Comparison of ENCODE assay signal across 8 cellular contexts in the genomic region with DNA sequence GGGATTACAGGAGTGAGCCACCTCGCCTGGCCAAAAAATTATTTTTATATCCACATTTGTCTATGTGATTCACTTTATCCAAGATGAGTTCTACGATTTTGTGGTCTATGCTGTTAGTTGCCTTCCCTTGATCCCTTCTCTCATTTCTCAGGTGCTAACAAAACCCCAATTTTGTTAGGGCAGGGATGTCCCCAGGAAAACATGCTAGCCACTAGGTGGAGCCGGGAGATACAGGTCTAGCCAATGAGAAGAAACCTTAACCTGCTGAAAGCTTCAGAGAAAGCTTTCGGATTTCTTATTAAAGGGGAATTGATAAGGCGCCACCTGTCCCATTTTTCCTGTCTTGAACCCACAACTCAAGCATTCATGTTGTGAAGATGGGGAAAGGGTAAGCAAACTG.
DNase-seq lines count a peak whose midpoint lies in the region; ATAC-seq, FAIRE-seq and TF ChIP-seq lines count a peak whose summit lies in the region.

No MANE protein-coding gene starts in this region.

- no peak overlapping the region for H3K9ac ChIP-seq in SU-DHL-6 (ENCODE audit: low read length)

- no peaks in the 10 kb centered on the region for H4K20me1 ChIP-seq in SU-DHL-6 (ENCODE audit: low read depth, low read length)

- H2AFZ ChIP-seq in SU-DHL-6 (ENCODE audit: low read depth, low read length, severe bottlenecking) = no peak overlapping the region

- H3K9me2 ChIP-seq in SU-DHL-6 (replicated peaks; ENCODE audit: insufficient read depth, low read length) = no peaks in the 10 kb centered on the region

- H3K27me3 Mint-ChIP-seq in neural crest cell (ENCODE audit: low read depth) = no peaks in the 10 kb centered on the region

- no peaks in the 10 kb centered on the region for H3K36me3 Mint-ChIP-seq in neural crest cell (ENCODE audit: low read depth)

- H3K4me1 Mint-ChIP-seq in neural crest cell = no peaks in the 10 kb centered on the region

- H3K27me3 ChIP-seq in SU-DHL-6 (ENCODE audit: low read length) (no peaks in the 10 kb centered on the region), bronchial epithelial cell (ENCODE audit: control insufficient read depth, insufficient read depth, low read length) (no peaks in the 10 kb centered on the region)

- no peaks in the 10 kb centered on the region for H3K36me3 ChIP-seq in SU-DHL-6 (ENCODE audit: low read length)
- H3K36me3 ChIP-seq in bronchial epithelial cell (ENCODE audit: control insufficient read depth, insufficient read depth, low read length) = no peaks in the 10 kb centered on the region

- ATAC-seq in HG03159 (IDR thresholded peaks at IDR 0.05; ENCODE audit: unreplicated experiment) (no peak), HG03039 (IDR thresholded peaks at IDR 0.05; ENCODE audit: unreplicated experiment) (no peak), HG02973 (IDR thresholded peaks at IDR 0.05; ENCODE audit: unreplicated experiment) (no peak)

- no peak overlapping the region for H3K27ac Mint-ChIP-seq in neural crest cell (ENCODE audit: unreplicated experiment)

- H3K4me3 ChIP-seq in SU-DHL-6 (ENCODE audit: insufficient read depth, low read length, poor library complexity, severe bottlenecking) (no peak overlapping the region), bronchial epithelial cell (ENCODE audit: low read depth, low read length) (no peak overlapping the region)

- no peaks in the 10 kb centered on the region for H3K79me2 ChIP-seq in SU-DHL-6 (ENCODE audit: insufficient read depth, low read length)

- no peaks in the 10 kb centered on the region for H3F3A ChIP-seq in SU-DHL-6 (ENCODE audit: insufficient read depth)

- no peak for FAIRE-seq in bronchial epithelial cell (lab: Jason Lieb, UNC)

- peaks cover 4% of the 10 kb centered on the region for H3K9me3 Mint-ChIP-seq in neural crest cell

- no peak overlapping the region for H3K27ac ChIP-seq in SU-DHL-6 (ENCODE audit: low read depth, low read length)

- no peak overlapping the region for H3K4me3 Mint-ChIP-seq in neural crest cell

- DNase-seq in SIG-M5 treated with dmso at 0.1 percent for 504 hours (lab: John Stamatoyannopoulos, UW; ENCODE audit: unreplicated experiment) (peak; percentile 41), SIG-M5 (lab: John Stamatoyannopoulos, UW) (no peak), bronchial epithelial cell (ENCODE audit: low read depth) (peak; percentile 29), neural crest cell (ENCODE audit: low read depth, low spot score) (no peak)

- H3K4me2 ChIP-seq in SU-DHL-6 (ENCODE audit: low read depth, low read length, poor library complexity, severe bottlenecking) = no peak overlapping the region

- H3K9me3 ChIP-seq in SU-DHL-6 (ENCODE audit: insufficient read depth, low read length) = no peaks in the 10 kb centered on the region

- TF ChIP-seq CTCF in SU-DHL-6 (IDR thresholded peaks at IDR 0.05; ENCODE audit: insufficient read depth, low read length, poor library complexity, severe bottlenecking) (peak; percentile 48), bronchial epithelial cell (IDR thresholded peaks at IDR 0.05; ENCODE audit: insufficient read depth, low read length, severe bottlenecking) (peak; percentile 47), neural crest cell (conservative IDR thresholded peaks at IDR 0.05) (peak; percentile 25)

Comparison
In these comparisons a context has a peak if more than half of its experiments do, and no peak if none do; other contexts are left out.
1. DNase-seq: peak in SIG-M5 treated with dmso at 0.1 percent for 504 hours (single experiment) and bronchial epithelial cell (single experiment); none in SIG-M5 (single experiment) and neural crest cell (single experiment).
2. Peak in every context shown above with its lines, with median percentiles within 50 percentile points of each other: CTCF ChIP-seq.